ENCODE assay signal across 9 cellular contexts in genomic region chr11:72781313-72782080, GRCh38. TPM values are rescaled to one million over a fixed set of nuclear protein-coding genes. Genes with fewer than 3 reads are reported as not detected.
DNase-seq lines count a peak whose midpoint lies in the region; ATAC-seq, FAIRE-seq and TF ChIP-seq lines count a peak whose summit lies in the region.
"Had no signal": no experiment of that assay in that cellular context is flagged by ENCODE, and none has a peak within 500 bp of the region (broad histone marks: within the 10 kb centered on the region; RNA-seq: fewer than 3 reads in every experiment).

No MANE protein-coding gene starts in this region.

- POLR2A ChIA-PET in A673 (lab: Charles Lee; ENCODE audit: low non-redundant PET), result no interaction called here

- H3K9me3 ChIP-seq in A673 (ENCODE audit: low read depth, low read length, poor library complexity, severe bottlenecking) (no peaks in the 10 kb centered on the region), RWPE2 (ENCODE audit: severe bottlenecking) (no peaks in the 10 kb centered on the region), hepatocyte (ENCODE audit: low read depth) (no peaks in the 10 kb centered on the region), small intestine (ENCODE audit: control insufficient read depth, low read depth) (no peaks in the 10 kb centered on the region)

- no peak for TF ChIP-seq CTCF in A673 (conservative IDR thresholded peaks at IDR 0.05; ENCODE audit: low read depth, low read length)
- TF ChIP-seq CTCF in GM20000 (IDR thresholded peaks at IDR 0.05; ENCODE audit: extremely low read depth, missing control alignments), result no peak
- no peak for TF ChIP-seq CTCF in RWPE2 (IDR thresholded peaks at IDR 0.05; ENCODE audit: poor library complexity, severe bottlenecking)
- no peak for TF ChIP-seq CTCF in hepatocyte (IDR thresholded peaks at IDR 0.05; ENCODE audit: poor library complexity)

- WGBS in hepatocyte (ENCODE audit: low lambda C conversion rate, missing lambda C conversion rate), result 0% methylated on average over 2 of the region's 89 CpGs
- 1 to 2% (median 1%) methylated on average over 19 to 89 of the region's 89 CpGs for WGBS in small intestine, 3 donors

- H3K27me3 ChIP-seq in A673 (replicated peaks; ENCODE audit: insufficient read depth, low read depth, low read length, poor library complexity) (no peaks in the 10 kb centered on the region), RWPE2 (ENCODE audit: insufficient read depth, poor library complexity, severe bottlenecking) (no peaks in the 10 kb centered on the region), hepatocyte (no peaks in the 10 kb centered on the region), small intestine (ENCODE audit: control insufficient read depth in 2 of 2, insufficient read depth in 2 of 2, low read length in 2 of 2) (no peaks in the 10 kb centered on the region)

- peaks cover 13% of the 10 kb centered on the region for H4K20me1 ChIP-seq in hepatocyte (ENCODE audit: insufficient read depth, poor library complexity, severe bottlenecking)

- H3K4me1 Mint-ChIP-seq in activated naive CD8-positive, alpha-beta T cell treated with anti-CD3 and anti-CD28 coated beads for 36 hours, result peaks cover 11% of the 10 kb centered on the region

- H2AFZ ChIP-seq in hepatocyte, result peak overlapping the region; percentile 52

- intact Hi-C loops in A673 (cut with micrococcal nuclease; ENCODE audit: unreplicated experiment), result no loop called here

- no peaks in the 10 kb centered on the region for H3K27me3 Mint-ChIP-seq in activated naive CD8-positive, alpha-beta T cell treated with anti-CD3 and anti-CD28 coated beads for 36 hours

- DNase-seq in A673 (ENCODE audit: low spot score), result peak; percentile 64
- DNase-seq in GM20000 (ENCODE audit: low spot score), result peak; percentile 89
- DNase-seq in RWPE2 (ENCODE audit: low spot score), result no peak
- peak; percentile 54 for DNase-seq in activated naive CD8-positive, alpha-beta T cell treated with anti-CD3 and anti-CD28 coated beads for 36 hours
- DNase-seq in hepatocyte (ENCODE audit: low spot score), result peak; percentile 83
- DNase-seq in small intestine, result no peak

- H3K4me2 ChIP-seq in hepatocyte, result peak overlapping the region; percentile 94

- peak; percentile 42 for ATAC-seq in RWPE2 (ENCODE audit: low read depth)
- ATAC-seq in HG03378 (IDR thresholded peaks at IDR 0.05; ENCODE audit: unreplicated experiment), result no peak
- ATAC-seq in HG02973 (IDR thresholded peaks at IDR 0.05; ENCODE audit: unreplicated experiment), result no peak

- peaks cover 14% of the 10 kb centered on the region for H3K4me1 ChIP-seq in A673 (ENCODE audit: insufficient read depth, low read length, poor library complexity, severe bottlenecking)
- H3K4me1 ChIP-seq in RWPE2 (ENCODE audit: insufficient read depth, poor library complexity, severe bottlenecking), result no peaks in the 10 kb centered on the region
- H3K4me1 ChIP-seq in hepatocyte (ENCODE audit: insufficient read depth), result peaks cover 63% of the 10 kb centered on the region
- peaks cover 2 to 3% of the 10 kb centered on the region in 2 donors for H3K4me1 ChIP-seq in small intestine (ENCODE audit: control insufficient read depth in 2 of 2, insufficient read depth in 1 of 2, low read depth in 1 of 2, low read length in 1 of 2)

- H3K27ac ChIP-seq in A673 (ENCODE audit: low read depth, low read length, poor library complexity, severe bottlenecking) (no peak overlapping the region), RWPE2 (ENCODE audit: poor library complexity, severe bottlenecking) (peak overlapping the region; percentile 28), hepatocyte (peak overlapping the region; percentile 98), small intestine (ENCODE audit: low read depth in 1 of 2, low read length in 1 of 2) (peak overlapping the region; percentile 43 to 71)

- no peaks in the 10 kb centered on the region for H3K36me3 Mint-ChIP-seq in activated naive CD8-positive, alpha-beta T cell treated with anti-CD3 and anti-CD28 coated beads for 36 hours

- no TSS peak for BruUV-seq in A673 (replicated peaks; lab: Mats Ljungman, UMichigan)

- FAIRE-seq in small intestine (lab: Jason Lieb, UNC), result no peak
- FAIRE-seq: islet of Langerhans had no signal

- no peaks in the 10 kb centered on the region for H3K9me2 ChIP-seq in hepatocyte (replicated peaks; ENCODE audit: insufficient read depth)

- H3K27ac Mint-ChIP-seq in activated naive CD8-positive, alpha-beta T cell treated with anti-CD3 and anti-CD28 coated beads for 36 hours, result no peak overlapping the region

- peaks cover 49% of the 10 kb centered on the region for H3K79me2 ChIP-seq in hepatocyte

- CTCF ChIA-PET in A673 (lab: Charles Lee), result interaction anchor here (0.6 to 2.3 kb wide), 2 partner anchors 12 to 878 kb away, joined by 3 to 8 read pairs; partner anchors contain the start of gene STARD10

- peak overlapping the region; percentile 68 for H3K4me3 Mint-ChIP-seq in activated naive CD8-positive, alpha-beta T cell treated with anti-CD3 and anti-CD28 coated beads for 36 hours

- H3K9me3 Mint-ChIP-seq in activated naive CD8-positive, alpha-beta T cell treated with anti-CD3 and anti-CD28 coated beads for 36 hours, result no peaks in the 10 kb centered on the region

- H3K36me3 ChIP-seq in A673 (ENCODE audit: insufficient read depth, low read length, poor library complexity, severe bottlenecking) (no peaks in the 10 kb centered on the region), RWPE2 (ENCODE audit: low read depth) (no peaks in the 10 kb centered on the region), hepatocyte (replicated peaks; ENCODE audit: insufficient read depth, low read depth) (no peaks in the 10 kb centered on the region), small intestine (ENCODE audit: control insufficient read depth in 2 of 2, insufficient read depth in 2 of 2, low read length in 2 of 2) (no peaks in the 10 kb centered on the region)

- H3K4me3 ChIP-seq in A673 (ENCODE audit: low read depth, low read length, poor library complexity, severe bottlenecking), result peak overlapping the region; percentile 55
- peak overlapping the region; percentile 65 for H3K4me3 ChIP-seq in RWPE2 (ENCODE audit: severe bottlenecking)
- peak overlapping the region; percentile 96 for H3K4me3 ChIP-seq in hepatocyte
- peak overlapping the region; percentile 60 to 68 for H3K4me3 ChIP-seq in small intestine (ENCODE audit: low read depth in 1 of 2, low read length in 2 of 2)

RNA-seq across cellular contexts. Expression of gene STARD10, which starts 12.3 kb away (rescaled TPM):
- total RNA-seq in A673 (2021) (16.9 and 18.3 TPM in 2 replicates), hepatocyte (290 and 390 TPM in 2 replicates)
- total RNA-seq in activated naive CD8-positive, alpha-beta T cell treated with anti-CD3 and anti-CD28 coated beads for 36 hours, result 1 to 10 TPM; 6.2 to 6.4 TPM
- polyA plus RNA-seq in hepatocyte (575 and 686 TPM in 2 replicates), small intestine (100 to 1,000 TPM; 169 to 331 (median 238) TPM)

RNA-seq across cellular contexts. Expression of gene ARAP1, which starts 29.3 kb away (rescaled TPM):
- 66.1 and 68.4 TPM in 2 replicates for total RNA-seq in A673 (2021)
- total RNA-seq in activated naive CD8-positive, alpha-beta T cell treated with anti-CD3 and anti-CD28 coated beads for 36 hours, result 10 to 100 TPM; 49.3 to 52.3 TPM
- total RNA-seq in hepatocyte, result 86.9 and 118 TPM in 2 replicates
- polyA plus RNA-seq in hepatocyte, result 53.2 and 60.2 TPM in 2 replicates
- polyA plus RNA-seq in small intestine, result 10 to 100 TPM; 42.2 to 58.4 (median 48.0) TPM

RNA-seq across cellular contexts. Expression of gene ATG16L2, which starts 32.7 kb away (rescaled TPM):
- total RNA-seq in A673 (2021), result 8.6 and 11.7 TPM in 2 replicates
- 10 to 100 TPM; 41.2 to 45.7 TPM for total RNA-seq in activated naive CD8-positive, alpha-beta T cell treated with anti-CD3 and anti-CD28 coated beads for 36 hours
- total RNA-seq in hepatocyte, result 8.2 and 11.5 TPM in 2 replicates
- polyA plus RNA-seq in hepatocyte, result 20.3 and 27.6 TPM in 2 replicates
- polyA plus RNA-seq in small intestine, result 10 to 100 TPM; 19.7 to 43.2 (median 37.0) TPM

Comparison
In these comparisons a context has a peak if more than half of its experiments do, and no peak if none do; other contexts are left out.
1. DNase-seq: peak in A673 (single experiment), GM20000 (single experiment), activated naive CD8-positive, alpha-beta T cell treated with anti-CD3 and anti-CD28 coated beads for 36 hours (single experiment) and hepatocyte (single experiment); none in RWPE2 (single experiment) and small intestine (single experiment).
2. RNA of gene STARD10, which starts 12.3 kb away (total RNA-seq): 290 to 390 TPM in hepatocyte; 16.9 to 18.3 TPM in A673 and 6.2 to 6.4 TPM in activated naive CD8-positive, alpha-beta T cell treated with anti-CD3 and anti-CD28 coated beads for 36 hours; every median in the first group is over 10 times any median in the second.
3. Peak in every context shown above with its lines, with median percentiles within 50 percentile points of each other: H3K4me3 ChIP-seq.